ENCODE assay signal across 22 cellular contexts in genomic region chr17:68534714-68535113, GRCh38.
"Had no signal": no experiment of that assay in that cellular context is flagged by ENCODE, and none has a peak within 500 bp of the region (broad histone marks: within the 10 kb centered on the region; RNA-seq: fewer than 3 reads in every experiment).

No MANE protein-coding gene starts in this region.

- H3K36me3 ChIP-seq: ovary had no signal

- H3K27me3 ChIP-seq: body of pancreas, esophagus muscularis mucosa, heart left ventricle, ovary, SJSA1, thyroid gland, upper lobe of right lung had no signal

- H3K27ac ChIP-seq: body of pancreas, lower lobe of right lung, ovary, prostate gland, SJSA1, upper lobe of right lung had no signal

- H3K9me3 ChIP-seq: body of pancreas, esophagus muscularis mucosa, heart left ventricle, lower lobe of right lung, ovary, prostate gland, SJSA1, thyroid gland, upper lobe of right lung had no signal

- H3K4me3 ChIP-seq: body of pancreas, esophagus muscularis mucosa, heart left ventricle, lower lobe of right lung, ovary, prostate gland, SJSA1, thyroid gland, upper lobe of right lung had no signal

- H3K4me1 ChIP-seq: body of pancreas, prostate gland, SJSA1, thyroid gland, upper lobe of right lung had no signal

- DNase-seq: activated CD4-positive, alpha-beta T cell treated with anti-CD3 and anti-CD28 coated beads for 1 hour; activated CD4-positive, alpha-beta T cell treated with anti-CD3 and anti-CD28 coated beads, Interleukin-2, amount 50 U/mL, for 1 hour; activated naive CD4-positive, alpha-beta T cell; anterior cingulate cortex; body of pancreas; effector memory CD4-positive, alpha-beta T cell; heart left ventricle; left colon; lower lobe of right lung; naive B cell; ovary; right cardiac atrium; stimulated activated CD4-positive, alpha-beta T cell treated with anti-CD3 and anti-CD28 coated beads, Interleukin-12 subunit alpha, Interleukin-12 subunit beta, amount 100 ng/mL, for 4 hours; stimulated activated CD4-positive, alpha-beta T cell treated with anti-CD3 and anti-CD28 coated beads, Interleukin-4, amount 100 ng/mL, for 4 hours; stimulated activated naive CD8-positive, alpha-beta T cell treated with anti-CD3 and anti-CD28 coated beads, Interleukin-15, Interleukin-2, amounts not matched to agents 100 U/mL and 50 U/mL, for 24 hours; substantia nigra; T-helper 1 cell; thyroid gland; upper lobe of right lung had no signal
